Comparison of ENCODE assay signal across 10 cellular contexts in genomic region chr18:48962857-48963554, GRCh38. TPM values are rescaled to one million over a fixed set of nuclear protein-coding genes. Genes with fewer than 3 reads are reported as not detected.
A peak's percentile ranks its signal among the peaks of the same experiment; 100 is the strongest.
DNase-seq lines count a peak whose midpoint lies in the region; ATAC-seq, FAIRE-seq and TF ChIP-seq lines count a peak whose summit lies in the region.
"Had no signal": no experiment of that assay in that cellular context is flagged by ENCODE, and none has a peak within 500 bp of the region (broad histone marks: within the 10 kb centered on the region; RNA-seq: fewer than 3 reads in every experiment).

No MANE protein-coding gene starts in this region.

- H3K27me3 ChIP-seq in Peyer's patch: no peaks in the 10 kb centered on the region
- H3K27me3 ChIP-seq in H1 (replicated peaks in 1 of 4; ENCODE audit: control insufficient read depth in 3 of 4, extremely low read depth in 1 of 4, insufficient read depth in 3 of 4, low read length in 3 of 4): peaks cover 0 to 3% (median 1%) of the 10 kb centered on the region in 4 experiments; a peak in 2 of 7 replicates
- no peaks in the 10 kb centered on the region for H3K27me3 ChIP-seq in muscle layer of duodenum (ENCODE audit: low read depth, low read length)

- H3K9ac ChIP-seq in H1 (replicated peaks in 1 of 4; ENCODE audit: extremely low read depth in 1 of 4, low read depth in 3 of 4, low read length in 3 of 4): no peak overlapping the region

- 88% methylated on average over 9 of the region's 9 CpGs; no CpG with 5 or more reads in 1 of the 2 experiments for WGBS in H1 (ENCODE audit: extremely low coverage in 1 of 2, insufficient coverage in 1 of 2, insufficient read length in 1 of 2, insufficient replicate concordance in 2 of 2, low coverage in 1 of 2, low lambda C conversion rate in 2 of 2, missing lambda C conversion rate in 1 of 2), 2 experiments

- peak overlapping the region; percentile 38 for H4K91ac ChIP-seq in H1 (replicated peaks; ENCODE audit: insufficient read length, low read length)

- H3K4ac ChIP-seq in H1 (replicated peaks; ENCODE audit: insufficient read length, low read depth, low read length): no peak overlapping the region

- no peak overlapping the region for H3K4me2 ChIP-seq in H1 (ENCODE audit: insufficient read depth in 1 of 2, low read depth in 2 of 2, low read length in 2 of 2)

- CTCF ChIA-PET in H1 (lab: Charles Lee; ENCODE audit: partially characterized antibody): interaction anchor here (0.7 to 2.5 kb wide), 8 partner anchors 9 to 78 kb away, joined by 3 to 12 read pairs (median 4); no protein-coding TSS in a partner anchor

- no peak for ATAC-seq in GM21528 (IDR thresholded peaks at IDR 0.05; ENCODE audit: low FRiP score, unreplicated experiment)

- no peak overlapping the region for H3K4me3 Mint-ChIP-seq in type B pancreatic cell
- H3K4me3 Mint-ChIP-seq: activated naive CD8-positive, alpha-beta T cell treated with anti-CD3 and anti-CD28 coated beads, Interleukin-2, amount 10 ng/mL, durations not matched to agents 7 days and 5 days had no signal

- H3K56ac ChIP-seq in H1 (replicated peaks; ENCODE audit: insufficient read length, low read depth, low read length): no peak overlapping the region

- H3K23me2 ChIP-seq in H1 (ENCODE audit: low read depth, low read length): no peaks in the 10 kb centered on the region

- H2BK20ac ChIP-seq in H1 (ENCODE audit: low read length): peak overlapping the region; percentile 94; the same call in 1 of the 2 replicates

- peak overlapping the region; percentile 73 for H3K27ac Mint-ChIP-seq in type B pancreatic cell
- H3K27ac Mint-ChIP-seq: activated naive CD8-positive, alpha-beta T cell treated with anti-CD3 and anti-CD28 coated beads, Interleukin-2, amount 10 ng/mL, durations not matched to agents 7 days and 5 days had no signal

- H3K27ac ChIP-seq in Peyer's patch (peak overlapping the region in 3 of 4 donors; percentile 28 to 52 (median 34)), H1 (ENCODE audit: low read depth, low read length) (no peak overlapping the region), muscle layer of duodenum (ENCODE audit: low read length) (peak overlapping the region; percentile 39)
- H3K27ac ChIP-seq: neutrophil had no signal

- no peak overlapping the region for H3K14ac ChIP-seq in H1 (ENCODE audit: insufficient read length)

- H4K20me1 ChIP-seq in H1 (replicated peaks in 1 of 2; ENCODE audit: control insufficient read depth in 1 of 2, insufficient read depth in 2 of 2, low read length in 2 of 2): no peaks in the 10 kb centered on the region

- peaks cover 4% of the 10 kb centered on the region for H3K27me3 Mint-ChIP-seq in type B pancreatic cell

- peak overlapping the region; percentile 89; the same call in 1 of the 2 replicates for H2BK15ac ChIP-seq in H1 (ENCODE audit: low read length)

- H3K9me3 ChIP-seq in Peyer's patch: no peaks in the 10 kb centered on the region
- H3K9me3 ChIP-seq in H1 (ENCODE audit: insufficient read depth in 2 of 2, low read depth in 1 of 2, low read length in 1 of 2): no peaks in the 10 kb centered on the region
- no peaks in the 10 kb centered on the region for H3K9me3 ChIP-seq in muscle layer of duodenum (ENCODE audit: control insufficient read depth in 1 of 2, low read length in 2 of 2)
- H3K9me3 ChIP-seq: neutrophil had no signal

- POLR2A ChIA-PET in H1 (lab: Charles Lee; ENCODE audit: partially characterized antibody): interaction anchor here (0.9 to 2.8 kb wide), 3 partner anchors 10 to 29 kb away, joined by 3 to 16 read pairs (median 6); no protein-coding TSS in a partner anchor

- no peaks in the 10 kb centered on the region for H3K79me2 ChIP-seq in H1 (ENCODE audit: control insufficient read depth in 1 of 2, insufficient read depth in 2 of 2, low read length in 2 of 2)

- no peak overlapping the region for H3K23ac ChIP-seq in H1 (ENCODE audit: insufficient read length)

- H3K18ac ChIP-seq in H1 (ENCODE audit: extremely low read depth, low read length): peak overlapping the region; percentile 62; the same call in 1 of the 2 replicates

- H2BK5ac ChIP-seq in H1 (ENCODE audit: low read depth, low read length): peak overlapping the region; percentile 82; the same call in 1 of the 2 replicates

- peak overlapping the region; percentile 95; the same call in 1 of the 2 replicates for H2BK12ac ChIP-seq in H1 (ENCODE audit: low read depth, low read length)

- no peak for TF ChIP-seq EP300 in H1 (IDR thresholded peaks at IDR 0.05; ENCODE audit: borderline replicate concordance in 1 of 2, low read depth in 2 of 2, low read length in 2 of 2)

- TF ChIP-seq RAD21 in H1 (IDR thresholded peaks at IDR 0.05 in 1 of 2, conservative IDR thresholded peaks at IDR 0.05 in 1 of 2; ENCODE audit: low read depth in 2 of 2, low read length in 2 of 2): peak; percentile 18 to 43; a peak in 3 of 4 replicates

- H3K79me1 ChIP-seq in H1 (ENCODE audit: low read depth, low read length): no peaks in the 10 kb centered on the region

- FAIRE-seq in H1 (lab: Jason Lieb, UNC): no peak

- no peak overlapping the region for H2BK120ac ChIP-seq in H1 (replicated peaks; ENCODE audit: low read depth, low read length)

- DNase-seq in Peyer's patch (no peak), H1 (ENCODE audit: low read depth in 1 of 2, low spot score in 2 of 2) (no peak), type B pancreatic cell (ENCODE audit: extremely low spot score, unreplicated experiment) (no peak), glomerular visceral epithelial cell (ENCODE audit: extremely low spot score) (no peak), NCI-H187 (lab: John Stamatoyannopoulos, UW) (no peak)
- DNase-seq: activated naive CD8-positive, alpha-beta T cell treated with anti-CD3 and anti-CD28 coated beads, Interleukin-2, amount 10 ng/mL, durations not matched to agents 7 days and 5 days; effector CD4-positive, alpha-beta T cell had no signal

- no peak overlapping the region for H4K8ac ChIP-seq in H1 (ENCODE audit: extremely low read depth, insufficient read depth, low read length)

- peak overlapping the region; percentile 99 for H2AK5ac ChIP-seq in H1 (ENCODE audit: low read depth, low read length)

- TF ChIP-seq POLR2A in Peyer's patch (IDR thresholded peaks at IDR 0.05) (no peak), H1 (IDR thresholded peaks at IDR 0.05; ENCODE audit: control extremely low read depth in 1 of 2, low read depth in 2 of 2, low read length in 2 of 2) (no peak)

- no peaks in the 10 kb centered on the region for H3K36me3 ChIP-seq in Peyer's patch
- no peaks in the 10 kb centered on the region for H3K36me3 ChIP-seq in H1 (ENCODE audit: control insufficient read depth in 2 of 4, insufficient read depth in 4 of 4, low read length in 3 of 4)
- H3K36me3 ChIP-seq in muscle layer of duodenum (ENCODE audit: control insufficient read depth in 1 of 2, insufficient read depth in 2 of 2, low read length in 2 of 2): no peaks in the 10 kb centered on the region
- H3K36me3 ChIP-seq: neutrophil had no signal

- TF ChIP-seq CTCF in Peyer's patch (IDR thresholded peaks at IDR 0.05): no peak
- TF ChIP-seq CTCF in H1 (IDR thresholded peaks at IDR 0.05; ENCODE audit: control extremely low read depth in 1 of 3, insufficient read depth in 1 of 3, low read depth in 1 of 3, low read length in 3 of 3): peak in 1 of 3 experiments; percentile 13; a peak in 1 of 4 replicates
- TF ChIP-seq CTCF in type B pancreatic cell (conservative IDR thresholded peaks at IDR 0.05): no peak

- peaks cover 0 to 9% (median 0%) of the 10 kb centered on the region in 4 donors for H3K4me1 ChIP-seq in Peyer's patch
- H3K4me1 ChIP-seq in H1 (replicated peaks in 1 of 4; ENCODE audit: control insufficient read depth in 3 of 4, insufficient read depth in 4 of 4, low read length in 3 of 4): peaks cover 10 to 19% (median 14%) of the 10 kb centered on the region in 4 experiments
- peaks cover 0 to 13% of the 10 kb centered on the region in 2 donors for H3K4me1 ChIP-seq in muscle layer of duodenum (ENCODE audit: control insufficient read depth in 1 of 2, insufficient read depth in 2 of 2, low read length in 2 of 2)

- H3K9me3 Mint-ChIP-seq in type B pancreatic cell: no peaks in the 10 kb centered on the region

- no peak overlapping the region for H3K4me3 ChIP-seq in Peyer's patch
- no peak overlapping the region for H3K4me3 ChIP-seq in H1 (ENCODE audit: extremely low read depth in 1 of 4, insufficient read depth in 2 of 4, low read depth in 3 of 4, low read length in 4 of 4)
- no peak overlapping the region for H3K4me3 ChIP-seq in muscle layer of duodenum (ENCODE audit: low read depth in 1 of 2, low read length in 2 of 2)

- H2AFZ ChIP-seq in H1 (ENCODE audit: low read length): no peak overlapping the region

- H4K5ac ChIP-seq in H1 (ENCODE audit: insufficient read length, low read depth, low read length): no peak overlapping the region

- peaks cover 36% of the 10 kb centered on the region for H3K4me1 Mint-ChIP-seq in type B pancreatic cell (ENCODE audit: unreplicated experiment)

- no peaks in the 10 kb centered on the region for H3K36me3 Mint-ChIP-seq in type B pancreatic cell

TF ChIP-seq in H1, 55 proteins besides CTCF, POLR2A, EP300 and RAD21 (continues in another document):
- no peak for TF ChIP-seq GTF2F1 (IDR thresholded peaks at IDR 0.05; ENCODE audit: borderline replicate concordance, low read depth, low read length)
- no peak for TF ChIP-seq USF2 (IDR thresholded peaks at IDR 0.05; ENCODE audit: low read length)
- no peak for TF ChIP-seq E2F6 (IDR thresholded peaks at IDR 0.05)

RNA-seq across cellular contexts. Expression of gene SMAD7, which starts 12.2 kb away (rescaled TPM):
- total RNA-seq in Peyer's patch: 100 to 1,000 TPM in 1 of 4 donors, 10 to 100 TPM in 3; 42.9 to 100 (median 68.7) TPM
- total RNA-seq in H1 (2021; fragmentation: NEBNext Ultra II Directional; extraction: Animal tissue kit (Norgen Biotek cat#: 25700)): 13.8 and 15.5 TPM in 2 replicates
- 6.5 and 6.6 TPM in 2 replicates for polyA plus RNA-seq in H1 (2011; rRNA removed)
- 6.1 TPM for polyA plus RNA-seq in H1 (2011; cell fraction: cytosol; rRNA removed)
- 9.4 TPM for polyA plus RNA-seq in H1 (2011; cell fraction: nucleus; rRNA removed)
- 3.7 to 4.5 TPM (median 4.3 TPM) in 4 replicates for polyA plus RNA-seq in H1 (2012, experiment 1 of 2)
- polyA plus RNA-seq in H1 (2012, experiment 2 of 2): 4.8 TPM
- 12.4 TPM for polyA plus RNA-seq in H1 (2013, experiment 1 of 2)
- 12.0 TPM for polyA plus RNA-seq in H1 (2013, experiment 2 of 2)
- polyA minus RNA-seq in H1 (2011; rRNA and poly(A)+ RNA removed): 10.3 and 13.5 TPM in 2 replicates
- 9.7 TPM for polyA minus RNA-seq in H1 (2011; cell fraction: cytosol; rRNA and poly(A)+ RNA removed)
- polyA minus RNA-seq in H1 (2011; cell fraction: nucleus; rRNA and poly(A)+ RNA removed): 9.4 TPM
- total RNA-seq in type B pancreatic cell (ENCODE audit: low replicate concordance): 17.8 and 30.9 TPM in 2 replicates
